Comparison of ENCODE assay signal across 1 cellular context in the genomic region with DNA sequence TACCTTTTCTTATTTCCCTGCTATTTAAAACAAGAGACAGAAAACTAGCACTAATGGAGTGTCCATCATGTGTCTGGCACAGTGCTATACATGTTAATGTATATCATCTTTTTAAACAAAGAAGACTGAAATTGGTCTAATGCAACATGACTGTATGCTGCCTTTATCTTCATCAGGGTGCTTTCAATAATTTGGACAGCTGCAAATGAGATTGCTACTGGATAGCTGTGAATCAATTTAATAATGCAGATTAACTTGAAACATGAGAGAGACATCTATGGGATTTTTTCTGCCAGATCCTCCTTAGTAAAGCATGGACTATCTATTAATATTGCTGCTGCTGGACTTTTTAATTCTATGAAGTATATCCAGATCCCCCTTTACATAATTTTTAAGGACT.
TF ChIP-seq lines count a peak whose summit lies in the region.

No MANE protein-coding gene starts in this region.

TF ChIP-seq in SK-N-SH treated with all-trans-retinoic acid at 6 μM for 48 hours, 23 proteins besides CTCF, POLR2A, EP300 and RAD21 (continued from another document):
- no peak for TF ChIP-seq CSRNP3 (CRISPR knock-in tag; IDR thresholded peaks at IDR 0.05)
- TF ChIP-seq BACH2 (CRISPR knock-in tag; IDR thresholded peaks at IDR 0.05; ENCODE audit: borderline replicate concordance), result no peak
